In genomic region chr11:34558673-34559072, GRCh38 we compare ENCODE assay signal across 3 cellular contexts.
TF ChIP-seq lines count a peak whose summit lies in the region.

No MANE protein-coding gene starts in this region.

TF ChIP-seq in HEK293, 187 proteins besides CTCF, POLR2A, EP300 and RAD21:
- TF ChIP-seq ZFHX2 (tag by site-specific recombination; conservative IDR thresholded peaks at IDR 0.05) (0 out of 2 replicates have a peak, but pooled peaks have one; percentile 14), ZNF175 (tag by site-specific recombination; IDR thresholded peaks at IDR 0.05) (no peak)

TF ChIP-seq in K562, 482 proteins besides CTCF, POLR2A, EP300 and RAD21:
- TF ChIP-seq ZKSCAN8 (CRISPR knock-in tag; IDR thresholded peaks at IDR 0.05) (no peak), EGR1 (conservative IDR thresholded peaks at IDR 0.05) (peak; percentile 34; the same call in 1 of the 2 replicates), EWSR1 (IDR thresholded peaks at IDR 0.05; ENCODE audit: borderline replicate concordance, low read depth, partially characterized antibody) (no peak)

TF ChIP-seq in HepG2, 621 proteins besides CTCF, POLR2A, EP300 and RAD21:
- no peak for TF ChIP-seq ZNF646 (CRISPR knock-in tag; IDR thresholded peaks at IDR 0.05)
- TF ChIP-seq KDM1A (CRISPR knock-in tag; IDR thresholded peaks at IDR 0.05), result no peak
- no peak for TF ChIP-seq USF2 (IDR thresholded peaks at IDR 0.05; ENCODE audit: low read depth, low read length)
- no peak for TF ChIP-seq USF2 (CRISPR knock-in tag; IDR thresholded peaks at IDR 0.05; ENCODE audit: borderline replicate concordance)
- no peak for TF ChIP-seq ZNF609 (CRISPR knock-in tag; IDR thresholded peaks at IDR 0.05; ENCODE audit: borderline replicate concordance)
- TF ChIP-seq ZBTB7B (CRISPR knock-in tag; IDR thresholded peaks at IDR 0.05), result no peak
- no peak for TF ChIP-seq ZNF816 (CRISPR knock-in tag; IDR thresholded peaks at IDR 0.05; ENCODE audit: borderline replicate concordance)
- no peak for TF ChIP-seq ZNF577 (CRISPR knock-in tag; IDR thresholded peaks at IDR 0.05; ENCODE audit: borderline replicate concordance, low read depth)
- TF ChIP-seq ZNF260 (CRISPR knock-in tag; IDR thresholded peaks at IDR 0.05; ENCODE audit: borderline replicate concordance, low read depth), result no peak
- no peak for TF ChIP-seq RFX1 (IDR thresholded peaks at IDR 0.05)
- TF ChIP-seq RFXANK (CRISPR knock-in tag; IDR thresholded peaks at IDR 0.05), result no peak
- TF ChIP-seq ZNF672 (CRISPR knock-in tag; IDR thresholded peaks at IDR 0.05), result no peak
- no peak for TF ChIP-seq ZBTB42 (CRISPR knock-in tag; IDR thresholded peaks at IDR 0.05)
- TF ChIP-seq ZFYVE20 (CRISPR knock-in tag; IDR thresholded peaks at IDR 0.05; ENCODE audit: borderline replicate concordance, low read depth), result no peak
- TF ChIP-seq FOXM1 (CRISPR knock-in tag; IDR thresholded peaks at IDR 0.05), result no peak
- no peak for TF ChIP-seq MED8 (CRISPR knock-in tag; IDR thresholded peaks at IDR 0.05; ENCODE audit: insufficient replicate concordance)
- TF ChIP-seq ZNF710 (CRISPR knock-in tag; IDR thresholded peaks at IDR 0.05; ENCODE audit: borderline replicate concordance), result no peak
- TF ChIP-seq PLRG1 (conservative IDR thresholded peaks at IDR 0.05), result no peak
- no peak for TF ChIP-seq ZNF552 (CRISPR knock-in tag; IDR thresholded peaks at IDR 0.05; ENCODE audit: borderline replicate concordance)
- TF ChIP-seq HHEX (CRISPR knock-in tag; IDR thresholded peaks at IDR 0.05), result no peak
